ENCODE assay signal across 11 cellular contexts in the genomic region with DNA sequence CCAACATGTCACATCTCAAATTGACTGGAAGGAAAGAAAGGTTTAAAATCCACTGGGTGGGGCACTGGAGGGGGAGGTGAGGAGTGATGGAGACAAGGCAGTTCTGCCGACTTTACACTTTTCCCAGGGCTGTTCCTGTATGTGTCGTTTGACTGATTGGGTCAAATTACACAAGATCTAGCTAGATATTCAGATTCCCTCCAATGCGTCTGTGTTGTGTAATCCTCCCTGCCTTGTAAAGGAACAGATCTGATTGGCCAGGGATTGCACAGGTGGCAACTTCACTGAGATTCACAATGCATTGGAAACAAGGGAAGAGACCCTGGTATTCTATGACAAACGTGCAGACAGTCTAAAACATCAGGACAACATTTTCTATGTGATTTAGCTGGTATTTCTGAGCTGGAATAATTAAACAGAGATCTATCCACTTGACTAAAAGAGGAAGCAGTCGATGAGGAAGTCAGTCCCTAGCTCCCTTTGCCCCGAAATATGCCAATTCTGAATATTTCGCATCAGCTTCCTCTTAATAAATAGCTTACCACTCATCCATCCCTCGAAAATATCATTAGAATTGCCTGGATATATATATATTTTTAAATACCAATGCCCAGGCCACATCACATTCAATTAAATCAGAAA.
A peak's percentile ranks its signal among the peaks of the same experiment; 100 is the strongest.
DNase-seq lines count a peak whose midpoint lies in the region; ATAC-seq lines count a peak whose summit lies in the region.
"Had no signal": no experiment of that assay in that cellular context is flagged by ENCODE, and none has a peak within 500 bp of the region (broad histone marks: within the 10 kb centered on the region; RNA-seq: fewer than 3 reads in every experiment).

No MANE protein-coding gene starts in this region.

- peak overlapping the region; percentile 40 for H3K4me3 ChIP-seq in CD4-positive, CD25-positive, alpha-beta regulatory T cell (ENCODE audit: low read depth, low read length)
- H3K4me3 ChIP-seq in adipocyte (ENCODE audit: low read length) = no peak overlapping the region
- H3K4me3 ChIP-seq: BLaER1 had no signal

- peaks cover 8 to 19% (median 10%) of the 10 kb centered on the region in 4 donors for H3K4me1 Mint-ChIP-seq in CD4-positive, CD25-positive, alpha-beta regulatory T cell

- H3K36me3 ChIP-seq in CD4-positive, CD25-positive, alpha-beta regulatory T cell (ENCODE audit: control insufficient read depth, insufficient read depth, low read length) = no peaks in the 10 kb centered on the region
- H3K36me3 ChIP-seq in KOPT-K1 (ENCODE audit: insufficient read depth, low read length) (no peaks in the 10 kb centered on the region), adipocyte (ENCODE audit: control insufficient read depth, insufficient read depth, low read length, severe bottlenecking) (no peaks in the 10 kb centered on the region)
- H3K36me3 ChIP-seq: BLaER1, heart right ventricle had no signal

- H3K36me3 Mint-ChIP-seq in CD4-positive, CD25-positive, alpha-beta regulatory T cell = no peaks in the 10 kb centered on the region

- no peak for ATAC-seq in CD4-positive, CD25-positive, alpha-beta regulatory T cell (ENCODE audit: low read depth in 2 of 2)
- ATAC-seq in HG02678 (IDR thresholded peaks at IDR 0.05; ENCODE audit: unreplicated experiment) = no peak

- peaks cover 10% of the 10 kb centered on the region for H3K4me1 ChIP-seq in CD4-positive, CD25-positive, alpha-beta regulatory T cell (ENCODE audit: control insufficient read depth, insufficient read depth, low read length, poor library complexity, severe bottlenecking)
- peaks cover 42% of the 10 kb centered on the region for H3K4me1 ChIP-seq in adipocyte (ENCODE audit: control insufficient read depth, insufficient read depth, low read length)
- H3K4me1 ChIP-seq: BLaER1 had no signal

- H3K27ac Mint-ChIP-seq in CD4-positive, CD25-positive, alpha-beta regulatory T cell = peak overlapping the region; percentile 43 to 77 (median 70)

- H3K4me3 Mint-ChIP-seq in CD4-positive, CD25-positive, alpha-beta regulatory T cell = no peak overlapping the region
- H3K4me3 Mint-ChIP-seq: activated T-cell treated with anti-CD3 and anti-CD28 coated beads, Interleukin-2, amount 50 U/mL, for 24 hours had no signal

- peak overlapping the region; percentile 22 for H3K9ac ChIP-seq in adipocyte (ENCODE audit: low read length)
- H3K9ac ChIP-seq: BLaER1 had no signal

- H3K27ac ChIP-seq in CD4-positive, CD25-positive, alpha-beta regulatory T cell (ENCODE audit: insufficient read depth, low read length, poor library complexity, severe bottlenecking) = peak overlapping the region; percentile 64
- H3K27ac ChIP-seq in KOPT-K1 (ENCODE audit: low read depth, low read length, poor library complexity, severe bottlenecking) = peak overlapping the region; percentile 43
- H3K27ac ChIP-seq: BLaER1 had no signal

- no peak for DNase-seq in CD4-positive, CD25-positive, alpha-beta regulatory T cell
- no peak for DNase-seq in adipocyte (ENCODE audit: low read depth)
- peak; percentile 15 for DNase-seq in pons (ENCODE audit: low spot score)
- no peak for DNase-seq in hippocampal formation (lab: John Stamatoyannopoulos, UW)
- no peak for DNase-seq in stimulated activated CD4-positive, alpha-beta T cell treated with anti-CD3 and anti-CD28 coated beads, Interleukin-4, amount 100 ng/mL, for 24 hours
- no peak for DNase-seq in activated gamma-delta T cell (lab: John Stamatoyannopoulos, UW)

- H3K27me3 ChIP-seq in CD4-positive, CD25-positive, alpha-beta regulatory T cell (ENCODE audit: control insufficient read depth, insufficient read depth, low read length) = no peaks in the 10 kb centered on the region
- no peaks in the 10 kb centered on the region for H3K27me3 ChIP-seq in adipocyte (replicated peaks; ENCODE audit: control insufficient read depth, insufficient read depth, low read length)
- H3K27me3 ChIP-seq: BLaER1, heart right ventricle had no signal

- no peaks in the 10 kb centered on the region for H3K9me3 ChIP-seq in CD4-positive, CD25-positive, alpha-beta regulatory T cell (ENCODE audit: control insufficient read depth in 2 of 2, low read length in 2 of 2)
- H3K9me3 ChIP-seq in KOPT-K1 (ENCODE audit: insufficient read depth, low read length, poor library complexity, severe bottlenecking) (no peaks in the 10 kb centered on the region), adipocyte (ENCODE audit: control insufficient read depth, low read length) (no peaks in the 10 kb centered on the region)
- H3K9me3 ChIP-seq: heart right ventricle had no signal

- H3K9me3 Mint-ChIP-seq in CD4-positive, CD25-positive, alpha-beta regulatory T cell = no peaks in the 10 kb centered on the region
- H3K9me3 Mint-ChIP-seq: activated T-cell treated with anti-CD3 and anti-CD28 coated beads, Interleukin-2, amount 50 U/mL, for 24 hours had no signal

- no peaks in the 10 kb centered on the region for H3K27me3 Mint-ChIP-seq in CD4-positive, CD25-positive, alpha-beta regulatory T cell
- H3K27me3 Mint-ChIP-seq: activated T-cell treated with anti-CD3 and anti-CD28 coated beads, Interleukin-2, amount 50 U/mL, for 24 hours had no signal
